ENCODE assay signal across 8 cellular contexts in the genomic region with DNA sequence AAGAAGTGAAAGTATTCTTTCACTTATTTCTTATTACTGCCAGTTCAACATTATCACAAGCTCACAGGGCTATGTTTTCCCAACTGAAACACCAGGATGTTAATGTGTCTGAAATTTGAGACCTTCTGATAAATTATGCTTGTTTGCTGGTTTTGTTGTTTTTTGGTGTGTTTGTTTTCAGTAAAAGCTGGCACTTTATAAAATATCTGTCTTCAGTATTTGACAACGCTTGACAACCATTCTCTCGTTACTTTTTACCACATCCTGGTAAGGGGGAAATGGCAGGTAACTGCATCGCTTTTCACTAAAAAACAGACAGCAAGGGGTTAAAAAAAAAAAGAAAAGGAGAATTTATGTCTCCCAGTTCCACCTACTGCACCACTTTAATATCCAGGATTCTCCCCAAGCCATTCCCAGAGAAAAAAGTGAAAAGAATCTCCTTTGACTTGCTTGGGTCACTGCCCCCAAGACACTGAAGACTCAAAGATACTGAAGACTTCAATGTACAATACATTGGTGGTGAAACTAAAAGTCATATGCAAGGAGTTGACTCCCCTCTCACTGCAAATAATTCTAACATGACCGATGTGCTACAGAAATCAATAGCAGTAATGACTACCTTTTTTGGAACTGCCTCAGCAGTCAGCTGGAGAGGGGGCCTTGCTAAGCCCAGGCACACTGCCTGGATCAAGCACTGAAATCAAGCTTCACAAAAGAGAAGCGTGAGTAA.
DNase-seq lines count a peak whose midpoint lies in the region; ATAC-seq and TF ChIP-seq lines count a peak whose summit lies in the region.

No MANE protein-coding gene starts in this region.

- H3K4me3 Mint-ChIP-seq in CD8-positive, alpha-beta T cell = peak overlapping the region; percentile 78
- H3K4me3 Mint-ChIP-seq in activated naive CD8-positive, alpha-beta T cell = peak overlapping the region; percentile 83
- H3K4me3 Mint-ChIP-seq in endodermal cell = no peak overlapping the region

- peak overlapping the region; percentile 48 for H3K4me3 ChIP-seq in CD8-positive, alpha-beta T cell (ENCODE audit: low read depth, low read length)
- H3K4me3 ChIP-seq in endodermal cell (ENCODE audit: low read length) = no peak overlapping the region

- ATAC-seq in CD8-positive, alpha-beta T cell = peak; percentile 12
- ATAC-seq in GM19395 (IDR thresholded peaks at IDR 0.05; ENCODE audit: unreplicated experiment) (peak; percentile 23), HG03196 (IDR thresholded peaks at IDR 0.05; ENCODE audit: unreplicated experiment) (peak; percentile 27), sciatic nerve (no peak)

- H3K9me3 ChIP-seq in CD8-positive, alpha-beta T cell (ENCODE audit: low read length) = no peaks in the 10 kb centered on the region
- no peaks in the 10 kb centered on the region for H3K9me3 ChIP-seq in endodermal cell (ENCODE audit: control insufficient read depth, low read length)

- peaks cover 88% of the 10 kb centered on the region for H3K4me1 Mint-ChIP-seq in CD8-positive, alpha-beta T cell (ENCODE audit: low read depth)
- peaks cover 93% of the 10 kb centered on the region for H3K4me1 Mint-ChIP-seq in activated naive CD8-positive, alpha-beta T cell (ENCODE audit: low read depth)
- H3K4me1 Mint-ChIP-seq in endodermal cell = peaks cover 7% of the 10 kb centered on the region

- intact Hi-C loops in CD8-positive, alpha-beta T cell (cut with DNase I, micrococcal nuclease) = loop anchor here (1.0 to 5.0 kb wide), 4 partner anchors 29 to 91 kb away; no protein-coding TSS in a partner anchor
- intact Hi-C loops in sciatic nerve (cut with DNase I) = no loop called here

- no peaks in the 10 kb centered on the region for H3K27me3 Mint-ChIP-seq in CD8-positive, alpha-beta T cell (ENCODE audit: low read depth)
- no peaks in the 10 kb centered on the region for H3K27me3 Mint-ChIP-seq in activated naive CD8-positive, alpha-beta T cell
- H3K27me3 Mint-ChIP-seq in endodermal cell (ENCODE audit: insufficient read depth) = no peaks in the 10 kb centered on the region

- no peak overlapping the region for H3K9ac ChIP-seq in endodermal cell (ENCODE audit: extremely low read depth, low read length, poor library complexity, severe bottlenecking)

- WGBS in endodermal cell (ENCODE audit: insufficient coverage in 1 of 2, insufficient read length in 1 of 2), 2 experiments = 92 to 93% methylated on average over 3 to 5 of the region's 5 CpGs

- peaks cover 89% of the 10 kb centered on the region for H3K4me1 ChIP-seq in CD8-positive, alpha-beta T cell (ENCODE audit: insufficient read depth, low read length)
- H3K4me1 ChIP-seq in endodermal cell (ENCODE audit: control insufficient read depth, insufficient read depth, low read length) = no peaks in the 10 kb centered on the region

- H3K27me3 ChIP-seq in CD8-positive, alpha-beta T cell (ENCODE audit: insufficient read depth, low read length) = no peaks in the 10 kb centered on the region
- H3K27me3 ChIP-seq in endodermal cell (ENCODE audit: control insufficient read depth, insufficient read depth, low read length, poor library complexity, severe bottlenecking) = no peaks in the 10 kb centered on the region

- H3K9me3 Mint-ChIP-seq in CD8-positive, alpha-beta T cell = no peaks in the 10 kb centered on the region
- no peaks in the 10 kb centered on the region for H3K9me3 Mint-ChIP-seq in activated naive CD8-positive, alpha-beta T cell (ENCODE audit: low read depth)
- H3K9me3 Mint-ChIP-seq in endodermal cell = peaks cover 6% of the 10 kb centered on the region

- POLR2A ChIA-PET in CD8-positive, alpha-beta T cell (lab: Charles Lee) = interaction anchor here (0.6 to 7.2 kb wide), 11 partner anchors 10 to 89 kb away, joined by 3 to 49 read pairs (median 6); a partner anchor contains a TSS

- no peaks in the 10 kb centered on the region for H3K36me3 ChIP-seq in CD8-positive, alpha-beta T cell (ENCODE audit: insufficient read depth, low read length)
- no peaks in the 10 kb centered on the region for H3K36me3 ChIP-seq in endodermal cell (ENCODE audit: control insufficient read depth, insufficient read depth, low read length)

- H3K27ac Mint-ChIP-seq in CD8-positive, alpha-beta T cell = peak overlapping the region; percentile 97
- H3K27ac Mint-ChIP-seq in activated naive CD8-positive, alpha-beta T cell = peak overlapping the region; percentile 96
- no peak overlapping the region for H3K27ac Mint-ChIP-seq in endodermal cell

- peaks cover 7% of the 10 kb centered on the region for H3K36me3 Mint-ChIP-seq in CD8-positive, alpha-beta T cell
- H3K36me3 Mint-ChIP-seq in activated naive CD8-positive, alpha-beta T cell = peaks cover 18% of the 10 kb centered on the region
- H3K36me3 Mint-ChIP-seq in endodermal cell (ENCODE audit: low read depth) = no peaks in the 10 kb centered on the region

- TF ChIP-seq CTCF in CD8-positive, alpha-beta T cell (IDR thresholded peaks at IDR 0.05) = no peak
- no peak for TF ChIP-seq CTCF in endodermal cell (conservative IDR thresholded peaks at IDR 0.05)

- H3K27ac ChIP-seq in CD8-positive, alpha-beta T cell (ENCODE audit: low read depth, low read length) = peak overlapping the region; percentile 70
- no peak overlapping the region for H3K27ac ChIP-seq in endodermal cell (ENCODE audit: low read depth, low read length)

- DNase-seq in CD8-positive, alpha-beta T cell = peak in 1 of 7 experiments; percentile 29
- DNase-seq in T-helper 9 cell (no peak), endodermal cell (no peak), DMS79 (lab: John Stamatoyannopoulos, UW) (no peak), sciatic nerve (ENCODE audit: low spot score) (no peak)

- CTCF ChIA-PET in CD8-positive, alpha-beta T cell (lab: Charles Lee) = interaction anchor here (0.8 to 3.0 kb wide), 7 partner anchors 10 to 106 kb away, joined by 3 to 15 read pairs (median 3); no protein-coding TSS in a partner anchor
